In the genomic region with DNA sequence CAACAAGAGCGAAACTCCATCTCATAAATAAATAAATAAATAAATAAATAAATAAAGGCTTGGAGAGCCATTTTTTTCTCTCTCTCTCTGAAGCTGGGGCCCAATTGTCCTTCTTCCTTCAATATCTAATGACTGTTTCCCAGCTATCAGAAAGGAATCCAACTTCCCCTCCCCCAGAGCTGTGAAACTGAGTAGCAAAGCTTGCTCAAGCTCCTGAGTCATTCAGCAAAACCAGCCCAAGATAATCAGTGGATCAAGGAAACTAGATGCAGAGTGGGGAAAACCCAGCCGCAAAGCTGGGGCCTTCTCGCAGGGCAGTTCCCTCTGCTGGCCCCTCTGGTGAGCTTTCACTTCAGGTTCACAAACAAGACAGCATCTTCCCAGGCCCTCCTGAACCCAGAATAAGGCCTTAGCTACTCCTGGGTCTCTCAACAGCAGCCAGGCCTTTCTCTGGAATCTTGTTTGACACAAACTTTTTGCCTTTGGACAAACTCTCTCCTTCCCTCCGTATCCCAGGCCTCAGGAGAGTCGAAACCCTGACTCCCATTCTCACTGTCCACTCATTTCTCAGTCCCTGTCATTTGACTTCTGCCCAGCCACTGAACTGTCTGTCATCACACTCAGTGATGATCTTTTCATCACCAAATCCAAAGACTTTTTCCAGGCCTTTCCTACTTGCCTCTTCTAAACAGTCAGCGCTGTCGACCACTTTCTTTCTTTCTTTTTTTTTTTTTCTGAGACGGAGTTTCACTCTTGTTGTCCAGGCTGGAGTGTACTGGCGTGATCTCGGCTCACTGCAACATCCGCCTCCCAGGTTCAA, we compare ENCODE assay signal across 8 cellular contexts. TPM values are rescaled to one million over a fixed set of nuclear protein-coding genes. Genes with fewer than 3 reads are reported as not detected.
A peak's percentile ranks its signal among the peaks of the same experiment; 100 is the strongest.
DNase-seq lines count a peak whose midpoint lies in the region; ATAC-seq and TF ChIP-seq lines count a peak whose summit lies in the region.

No MANE protein-coding gene starts in this region.

- DNase-seq in GM06990 (ENCODE audit: extremely low read depth, insufficient read length): peak; percentile 82
- DNase-seq in HFFc6: peak; percentile 99
- peak; percentile 92 for DNase-seq in NOMO-1 treated with dmso at 0.1 percent for 144 hours (lab: John Stamatoyannopoulos, UW; ENCODE audit: unreplicated experiment)
- DNase-seq in activated CD8-positive, alpha-beta memory T cell treated with anti-CD3 and anti-CD28 coated beads, Interleukin-2, amount 50 U/mL, for 4 hours: peak; percentile 69
- DNase-seq in erythroblast (lab: John Stamatoyannopoulos, UW): peak; percentile 92 to 94
- peak; percentile 69 for DNase-seq in natural killer cell
- no peak for DNase-seq in NCI-H1436 (lab: John Stamatoyannopoulos, UW)

- TF ChIP-seq CTCF in GM06990 (IDR thresholded peaks at IDR 0.05; ENCODE audit: insufficient read depth, low read length, poor library complexity, severe bottlenecking) (peak; percentile 31), HFFc6 (IDR thresholded peaks at IDR 0.05) (peak; percentile 70), natural killer cell (IDR thresholded peaks at IDR 0.05) (peak; percentile 40)

- peak overlapping the region; percentile 30 for H3K4me3 ChIP-seq in GM06990 (replicated peaks; ENCODE audit: low read depth, low read length)

- no peaks in the 10 kb centered on the region for H3K27me3 ChIP-seq in GM06990 (replicated peaks; ENCODE audit: control insufficient read depth, insufficient read depth, low read length)

- peaks cover 2% of the 10 kb centered on the region for H3K27me3 Mint-ChIP-seq in HFFc6 (ENCODE audit: insufficient read depth)
- H3K27me3 Mint-ChIP-seq in natural killer cell (ENCODE audit: low read depth in 2 of 2): no peaks in the 10 kb centered on the region
- H3K27me3 Mint-ChIP-seq in stimulated activated naive CD8-positive, alpha-beta T cell treated with anti-CD3 and anti-CD28 coated beads, Interleukin-15, Interleukin-2, amounts not matched to agents 100 ng/mL and 50 ng/mL, for 24 hours: no peaks in the 10 kb centered on the region

- H3K4me3 Mint-ChIP-seq in HFFc6 (peak overlapping the region; percentile 79), natural killer cell (peak overlapping the region; percentile 51)
- H3K4me3 Mint-ChIP-seq in stimulated activated naive CD8-positive, alpha-beta T cell treated with anti-CD3 and anti-CD28 coated beads, Interleukin-15, Interleukin-2, amounts not matched to agents 100 ng/mL and 50 ng/mL, for 24 hours: peak overlapping the region; percentile 65

- H3K36me3 ChIP-seq in GM06990 (ENCODE audit: control insufficient read depth, insufficient read depth, low read length): no peaks in the 10 kb centered on the region

- H3K27ac Mint-ChIP-seq in HFFc6: peak overlapping the region; percentile 99
- peak overlapping the region; percentile 71 to 95 for H3K27ac Mint-ChIP-seq in natural killer cell
- peak overlapping the region; percentile 97 for H3K27ac Mint-ChIP-seq in stimulated activated naive CD8-positive, alpha-beta T cell treated with anti-CD3 and anti-CD28 coated beads, Interleukin-15, Interleukin-2, amounts not matched to agents 100 ng/mL and 50 ng/mL, for 24 hours

- intact Hi-C loops in natural killer cell (cut with micrococcal nuclease): loop anchor here (1.0 kb wide), 1 partner anchor 12 kb away; no protein-coding TSS in a partner anchor

- H3K9me3 Mint-ChIP-seq in HFFc6: no peaks in the 10 kb centered on the region
- no peaks in the 10 kb centered on the region for H3K9me3 Mint-ChIP-seq in natural killer cell
- no peaks in the 10 kb centered on the region for H3K9me3 Mint-ChIP-seq in stimulated activated naive CD8-positive, alpha-beta T cell treated with anti-CD3 and anti-CD28 coated beads, Interleukin-15, Interleukin-2, amounts not matched to agents 100 ng/mL and 50 ng/mL, for 24 hours

- peaks cover 54% of the 10 kb centered on the region for H3K4me1 Mint-ChIP-seq in HFFc6 (ENCODE audit: low read depth)
- H3K4me1 Mint-ChIP-seq in natural killer cell: peaks cover 47 to 55% of the 10 kb centered on the region in 2 donors
- peaks cover 77% of the 10 kb centered on the region for H3K4me1 Mint-ChIP-seq in stimulated activated naive CD8-positive, alpha-beta T cell treated with anti-CD3 and anti-CD28 coated beads, Interleukin-15, Interleukin-2, amounts not matched to agents 100 ng/mL and 50 ng/mL, for 24 hours (ENCODE audit: low read depth)

- TF ChIP-seq POLR2A in erythroblast (IDR thresholded peaks at IDR 0.05; ENCODE audit: low read length): peak; percentile 32

- H3K36me3 Mint-ChIP-seq in HFFc6 (ENCODE audit: low read depth) (no peaks in the 10 kb centered on the region), natural killer cell (no peaks in the 10 kb centered on the region)
- no peaks in the 10 kb centered on the region for H3K36me3 Mint-ChIP-seq in stimulated activated naive CD8-positive, alpha-beta T cell treated with anti-CD3 and anti-CD28 coated beads, Interleukin-15, Interleukin-2, amounts not matched to agents 100 ng/mL and 50 ng/mL, for 24 hours (ENCODE audit: low read depth)

- ATAC-seq in natural killer cell: peak; percentile 95 to 98 (median 96)

RNA-seq across cellular contexts. Expression of a gene that starts 18.0 kb away (rescaled TPM):
- 100 to 1,000 TPM; 258 to 353 (median 305) TPM for total RNA-seq in HFFc6 (2021; fragmentation: NEBNext Ultra II Directional; extraction: Animal tissue kit (Norgen Biotek cat#: 25700))
- total RNA-seq in natural killer cell: 100 to 1,000 TPM; 435 to 527 (median 443) TPM

RNA-seq across cellular contexts. Expression of a gene that starts 57.5 kb away (rescaled TPM):
- total RNA-seq in HFFc6 (2021; fragmentation: NEBNext Ultra II Directional; extraction: Animal tissue kit (Norgen Biotek cat#: 25700)): 100 to 1,000 TPM; 119 to 160 (median 148) TPM
- total RNA-seq in natural killer cell: 100 to 1,000 TPM; 107 to 112 (median 109) TPM
